In the genomic region with DNA sequence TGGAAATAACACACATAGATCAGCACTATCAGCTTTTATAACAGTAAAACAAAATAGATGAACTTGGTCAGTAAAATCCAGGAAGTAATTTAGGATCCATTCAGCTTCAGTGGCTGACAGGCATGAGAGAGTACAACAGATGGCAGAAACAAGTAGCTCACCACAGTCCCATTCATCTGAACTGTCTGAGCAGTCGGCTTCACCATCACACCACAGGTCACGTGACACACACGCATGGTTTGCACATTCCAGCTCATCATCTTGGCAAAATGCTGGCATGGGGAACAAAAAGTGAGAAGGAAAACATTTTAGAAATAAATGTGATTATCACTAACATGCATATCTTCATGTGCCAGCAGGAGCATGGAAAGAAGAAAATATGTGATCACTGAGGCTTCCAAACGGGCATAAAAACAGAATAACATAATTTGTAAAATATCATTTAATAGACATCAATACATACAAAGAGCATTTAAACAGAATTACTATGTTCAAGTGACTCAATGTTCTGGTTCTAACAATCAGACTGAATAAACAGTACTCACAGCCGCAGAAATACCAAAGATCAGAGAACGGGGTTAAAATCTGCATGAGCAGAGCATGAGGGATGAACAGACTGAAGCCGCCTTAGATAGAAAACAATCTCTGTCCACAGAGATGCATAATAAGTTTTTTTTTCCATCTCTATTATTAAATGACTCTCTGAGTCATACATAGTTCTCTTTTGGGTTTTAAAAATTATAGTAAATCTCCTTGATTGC, we compare ENCODE assay signal across 14 cellular contexts.
DNase-seq lines count a peak whose midpoint lies in the region; ATAC-seq and TF ChIP-seq lines count a peak whose summit lies in the region.
"Had no signal": no experiment of that assay in that cellular context is flagged by ENCODE, and none has a peak within 500 bp of the region (broad histone marks: within the 10 kb centered on the region; RNA-seq: fewer than 3 reads in every experiment).

No MANE protein-coding gene starts in this region.

- H3K4me1 ChIP-seq in neuronal stem cell (ENCODE audit: control insufficient read depth in 2 of 2, insufficient read depth in 1 of 2, low read depth in 1 of 2, low read length in 2 of 2) = peaks cover 0 to 7% of the 10 kb centered on the region in 2 donors
- H3K4me1 ChIP-seq: breast epithelium had no signal

- H3K14ac ChIP-seq in neuronal stem cell (ENCODE audit: low read length) = no peak overlapping the region

- no peaks in the 10 kb centered on the region for H3K27me3 ChIP-seq in neuronal stem cell (ENCODE audit: control insufficient read depth in 3 of 3, insufficient read depth in 3 of 3, low read depth in 1 of 3, low read length in 3 of 3)
- H3K27me3 ChIP-seq: breast epithelium had no signal

- H3K9me3 Mint-ChIP-seq in HFFc6 = peaks cover 5% of the 10 kb centered on the region; the same call in 1 of the 2 replicates
- H3K9me3 Mint-ChIP-seq: stimulated activated effector memory CD8-positive, alpha-beta T cell treated with anti-CD3 and anti-CD28 coated beads, Interleukin-12 subunit alpha, Interleukin-12 subunit beta, amount 100 ng/mL, for 72 hours had no signal

- no peak overlapping the region for H2AK5ac ChIP-seq in neuronal stem cell (ENCODE audit: low read depth, low read length)

- no peak overlapping the region for H2BK12ac ChIP-seq in neuronal stem cell (ENCODE audit: low read length)

- no peak overlapping the region for H3K4me2 ChIP-seq in neuronal stem cell (ENCODE audit: insufficient read depth, low read length, poor library complexity, severe bottlenecking)

- no peak overlapping the region for H2BK5ac ChIP-seq in neuronal stem cell (ENCODE audit: low read length)

- intact Hi-C loops in head of caudate nucleus (cut with DNase I) = no loop called here

- H3K36me3 ChIP-seq in neuronal stem cell (replicated peaks in 1 of 2; ENCODE audit: control insufficient read depth in 2 of 2, insufficient read depth in 2 of 2, low read length in 2 of 2) = no peaks in the 10 kb centered on the region
- H3K36me3 ChIP-seq: breast epithelium had no signal

- H4K91ac ChIP-seq in neuronal stem cell (ENCODE audit: low read depth, low read length, poor library complexity) = no peak overlapping the region

- no peak overlapping the region for H3K27ac ChIP-seq in neuronal stem cell (replicated peaks; ENCODE audit: low read length)
- H3K27ac ChIP-seq: breast epithelium had no signal

- H3K18ac ChIP-seq in neuronal stem cell (ENCODE audit: low read length) = no peak overlapping the region

- no peaks in the 10 kb centered on the region for H3K79me1 ChIP-seq in neuronal stem cell (ENCODE audit: low read depth, low read length)

- ATAC-seq in HG03045 (IDR thresholded peaks at IDR 0.05; ENCODE audit: unreplicated experiment) = no peak
- ATAC-seq in HG03342 (IDR thresholded peaks at IDR 0.05; ENCODE audit: unreplicated experiment) = no peak
- ATAC-seq: stimulated activated effector memory CD8-positive, alpha-beta T cell treated with anti-CD3 and anti-CD28 coated beads, Interleukin-12 subunit alpha, Interleukin-12 subunit beta, amount 100 ng/mL, for 72 hours; T-cell had no signal

- no peaks in the 10 kb centered on the region for H3K9me3 ChIP-seq in neuronal stem cell (replicated peaks in 1 of 2; ENCODE audit: control insufficient read depth in 2 of 2, insufficient read depth in 1 of 2, low read depth in 1 of 2, low read length in 2 of 2)
- H3K9me3 ChIP-seq: breast epithelium had no signal

- no CpG with 5 or more reads among the region's 7 CpGs for WGBS in neuronal stem cell (ENCODE audit: extremely low coverage in 2 of 2, insufficient read length in 2 of 2, insufficient replicate concordance in 1 of 2), 2 donors

- no peaks in the 10 kb centered on the region; the same call in 1 of the 2 replicates for H3K27me3 Mint-ChIP-seq in HFFc6 (ENCODE audit: insufficient read depth)

- TF ChIP-seq CTCF in HFFc6 (IDR thresholded peaks at IDR 0.05) = no peak

- DNase-seq in AG08395 (ENCODE audit: low spot score) (peak; percentile 54), HFFc6 (peak; percentile 2), amygdala (lab: John Stamatoyannopoulos, UW) (peak in 29 of 56 donors; percentile 1 to 72 (median 20)), head of caudate nucleus (peak in 29 of 42 donors; percentile 2 to 59 (median 32)), HuH-7.5 (ENCODE audit: low spot score) (no peak), neuronal stem cell (ENCODE audit: low spot score) (no peak)
- DNase-seq: activated T-cell treated with anti-CD3 and anti-CD28 coated beads, Interleukin-2, amount 50 U/mL, for 48 hours; AML-193; NCI-H1694 treated with DMSO at 0.1 percent for 48 hours; T-cell had no signal

- H3K27ac Mint-ChIP-seq in HFFc6 = no peak overlapping the region
- H3K27ac Mint-ChIP-seq: stimulated activated effector memory CD8-positive, alpha-beta T cell treated with anti-CD3 and anti-CD28 coated beads, Interleukin-12 subunit alpha, Interleukin-12 subunit beta, amount 100 ng/mL, for 72 hours; T-cell had no signal

- H3K4me3 Mint-ChIP-seq in HFFc6 = no peak overlapping the region
- H3K4me3 Mint-ChIP-seq: stimulated activated effector memory CD8-positive, alpha-beta T cell treated with anti-CD3 and anti-CD28 coated beads, Interleukin-12 subunit alpha, Interleukin-12 subunit beta, amount 100 ng/mL, for 72 hours; T-cell had no signal

- H3K4me1 Mint-ChIP-seq in HFFc6 (ENCODE audit: low read depth) = peaks cover 45% of the 10 kb centered on the region
- H3K4me1 Mint-ChIP-seq: stimulated activated effector memory CD8-positive, alpha-beta T cell treated with anti-CD3 and anti-CD28 coated beads, Interleukin-12 subunit alpha, Interleukin-12 subunit beta, amount 100 ng/mL, for 72 hours; T-cell had no signal

- H3K36me3 Mint-ChIP-seq in HFFc6 (ENCODE audit: low read depth) = peaks cover 6% of the 10 kb centered on the region
- H3K36me3 Mint-ChIP-seq: stimulated activated effector memory CD8-positive, alpha-beta T cell treated with anti-CD3 and anti-CD28 coated beads, Interleukin-12 subunit alpha, Interleukin-12 subunit beta, amount 100 ng/mL, for 72 hours; T-cell had no signal

- no peak overlapping the region for H2BK15ac ChIP-seq in neuronal stem cell (ENCODE audit: low read length)

- no peak overlapping the region for H3K9ac ChIP-seq in neuronal stem cell (ENCODE audit: low read depth, low read length, poor library complexity)

- no peak overlapping the region for H4K8ac ChIP-seq in neuronal stem cell (ENCODE audit: low read depth, low read length)

- H2AFZ ChIP-seq in neuronal stem cell (ENCODE audit: low read length) = no peak overlapping the region

- no peak overlapping the region for H3K23ac ChIP-seq in neuronal stem cell (ENCODE audit: low read depth, low read length, poor library complexity)

- H2BK120ac ChIP-seq in neuronal stem cell (ENCODE audit: low read depth, low read length) = no peak overlapping the region

- no peak overlapping the region for H3K4ac ChIP-seq in neuronal stem cell (ENCODE audit: low read length)

- H3K4me3 ChIP-seq in neuronal stem cell (ENCODE audit: low read length in 2 of 2) = no peak overlapping the region
- H3K4me3 ChIP-seq: breast epithelium had no signal

Comparison
In these comparisons a context has a peak if more than half of its experiments do, and no peak if none do; other contexts are left out.
1. DNase-seq: peak in AG08395 (single experiment), HFFc6 (single experiment), amygdala (29 of 56) and head of caudate nucleus (29 of 42); none in HuH-7.5 (single experiment) and neuronal stem cell (single experiment).